Comparison of ENCODE assay signal across 14 cellular contexts in the genomic region with DNA sequence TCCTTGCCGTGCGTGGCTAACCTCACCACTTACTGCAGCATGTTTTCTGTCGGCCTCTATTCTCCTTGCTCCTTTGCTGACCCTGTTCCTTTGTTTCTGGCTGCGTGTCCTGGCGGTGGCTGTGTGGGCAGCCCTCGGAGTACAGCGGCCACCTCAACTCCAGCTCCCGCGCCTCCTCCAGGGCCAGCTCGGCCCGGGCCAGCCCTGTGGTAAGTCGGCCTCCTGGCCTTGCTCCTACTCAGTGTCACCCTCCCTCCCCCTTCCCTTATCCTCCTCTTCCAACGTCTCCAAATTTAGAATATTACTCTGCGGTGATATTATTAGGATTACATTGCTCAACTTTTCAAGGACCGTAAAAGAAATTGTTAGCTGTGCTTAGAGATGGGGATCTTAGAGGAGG. TPM values are rescaled to one million over a fixed set of nuclear protein-coding genes. Genes with fewer than 3 reads are reported as not detected.
A peak's percentile ranks its signal among the peaks of the same experiment; 100 is the strongest.
DNase-seq lines count a peak whose midpoint lies in the region; ATAC-seq and TF ChIP-seq lines count a peak whose summit lies in the region.
"Had no signal": no experiment of that assay in that cellular context is flagged by ENCODE, and none has a peak within 500 bp of the region (broad histone marks: within the 10 kb centered on the region; RNA-seq: fewer than 3 reads in every experiment).

No MANE protein-coding gene starts in this region.

- WGBS in sigmoid colon, 2 donors, result 85 to 92% methylated on average over 15 of the region's 15 CpGs

- peaks cover 63% of the 10 kb centered on the region for H3K4me1 Mint-ChIP-seq in CD4-positive, alpha-beta T cell (ENCODE audit: low read depth)

- no peak for TF ChIP-seq CTCF in CD4-positive, alpha-beta T cell (IDR thresholded peaks at IDR 0.05)
- TF ChIP-seq CTCF in sigmoid colon (IDR thresholded peaks at IDR 0.05), result no peak

- TF ChIP-seq EP300 in sigmoid colon (IDR thresholded peaks at IDR 0.05), result peak in 2 of 4 donors; percentile 6 to 58

- ATAC-seq in CD4-positive, alpha-beta T cell (ENCODE audit: poor library complexity), result no peak

- H3K27ac Mint-ChIP-seq in CD4-positive, alpha-beta T cell, result peak overlapping the region; percentile 58

- H3K36me3 Mint-ChIP-seq in CD4-positive, alpha-beta T cell (ENCODE audit: low read depth), result peaks cover 83% of the 10 kb centered on the region

- peak; percentile 17 to 39 for TF ChIP-seq POLR2A in sigmoid colon (IDR thresholded peaks at IDR 0.05)

- H3K27me3 Mint-ChIP-seq in CD4-positive, alpha-beta T cell, result no peaks in the 10 kb centered on the region

- no peaks in the 10 kb centered on the region for H3K9me3 ChIP-seq in CD4-positive, alpha-beta T cell (ENCODE audit: control insufficient read depth, low read length)
- H3K9me3 ChIP-seq in sigmoid colon, result no peaks in the 10 kb centered on the region

- intact Hi-C loops in CD4-positive, alpha-beta T cell (cut with DNase I, micrococcal nuclease), result no loop called here
- intact Hi-C loops in sigmoid colon (cut with DNase I), result loop anchor here (2.0 kb wide), 1 partner anchor 46 kb away; no protein-coding TSS in a partner anchor

- H3K9me3 Mint-ChIP-seq in CD4-positive, alpha-beta T cell, result no peaks in the 10 kb centered on the region

- H3K4me3 Mint-ChIP-seq in CD4-positive, alpha-beta T cell, result no peak overlapping the region

- no peak for DNase-seq in CD4-positive, alpha-beta T cell
- DNase-seq in astrocyte of the hippocampus (ENCODE audit: low read depth, low spot score) (peak; percentile 34), islet precursor cell (peak; percentile 50), sigmoid colon (peak; percentile 87), ecto neural progenitor cell (ENCODE audit: low spot score) (no peak), foreskin melanocyte (no peak), activated gamma-delta T cell (lab: John Stamatoyannopoulos, UW) (no peak), NCI-H1694 treated with DMSO at 0.1 percent for 48 hours (lab: John Stamatoyannopoulos, UW) (no peak)
- DNase-seq: activated CD4-positive, alpha-beta T cell treated with anti-CD3 and anti-CD28 coated beads for 4 hours; activated gamma-delta T cell treated with Interleukin-2 at 50 U/mL for 16 hours; central memory CD4-positive, alpha-beta T cell; DMS 273 treated with DMSO at 0.1 percent for 48 hours; GM23248; small intestine had no signal

- no peaks in the 10 kb centered on the region for H3K27me3 ChIP-seq in CD4-positive, alpha-beta T cell (ENCODE audit: control insufficient read depth, insufficient read depth, low read length)
- H3K27me3 ChIP-seq in sigmoid colon, result no peaks in the 10 kb centered on the region

- H3K4me3 ChIP-seq in sigmoid colon, result peak overlapping the region in 1 of 4 donors; percentile 8
- H3K4me3 ChIP-seq: GM23248 had no signal

- POLR2A ChIA-PET in CD4-positive, alpha-beta T cell (lab: Charles Lee), result interaction anchor here (1.3 kb wide), 1 partner anchor 66 kb away, joined by 3 read pairs; no protein-coding TSS in a partner anchor

- H3K4me1 ChIP-seq in sigmoid colon, result peaks cover 0 to 96% (median 94%) of the 10 kb centered on the region in 4 donors

- CTCF ChIA-PET in CD4-positive, alpha-beta T cell (lab: Charles Lee), result no interaction called here

- H3K27ac ChIP-seq in CD4-positive, alpha-beta T cell (ENCODE audit: low read depth, low read length), result no peak overlapping the region
- peak overlapping the region; percentile 79 to 92 (median 84) for H3K27ac ChIP-seq in sigmoid colon
- H3K27ac ChIP-seq: GM23248 had no signal

- H3K36me3 ChIP-seq in sigmoid colon, result no peaks in the 10 kb centered on the region

RNA-seq across cellular contexts. Expression of gene RBM44, which starts 59.5 kb away (rescaled TPM):
- total RNA-seq in CD4-positive, alpha-beta T cell, result 1 to 10 TPM; 2.8 to 2.9 TPM
- total RNA-seq in sigmoid colon, result 1 to 10 TPM in 2 of 4 donors, under 1 TPM in 2; 0.68 to 1.7 (median 1.2) TPM
- polyA plus RNA-seq in sigmoid colon, result under 1 TPM in 1 of 3 donors, not detected in 2; 0.12 TPM
- polyA plus RNA-seq: GM23248 had no signal

Comparison
In these comparisons a context has a peak if more than half of its experiments do, and no peak if none do; other contexts are left out.
1. DNase-seq: peak in astrocyte of the hippocampus (single experiment), islet precursor cell (single experiment) and sigmoid colon (single experiment); none in CD4-positive, alpha-beta T cell (0 of 10), ecto neural progenitor cell (single experiment), foreskin melanocyte (single experiment), activated gamma-delta T cell (single experiment) and NCI-H1694 treated with DMSO at 0.1 percent for 48 hours (single experiment).